ENCODE assay signal across 2 cellular contexts in genomic region chr9:132147839-132148238, GRCh38.
TF ChIP-seq lines count a peak whose summit lies in the region.

No MANE protein-coding gene starts in this region.

TF ChIP-seq in HEK293, 187 proteins besides CTCF, POLR2A, EP300 and RAD21:
- peak; percentile 52; the same call in 1 of the 2 replicates for TF ChIP-seq ZNF121 (tag by site-specific recombination; IDR thresholded peaks at IDR 0.05)
- TF ChIP-seq, protein P1, sequence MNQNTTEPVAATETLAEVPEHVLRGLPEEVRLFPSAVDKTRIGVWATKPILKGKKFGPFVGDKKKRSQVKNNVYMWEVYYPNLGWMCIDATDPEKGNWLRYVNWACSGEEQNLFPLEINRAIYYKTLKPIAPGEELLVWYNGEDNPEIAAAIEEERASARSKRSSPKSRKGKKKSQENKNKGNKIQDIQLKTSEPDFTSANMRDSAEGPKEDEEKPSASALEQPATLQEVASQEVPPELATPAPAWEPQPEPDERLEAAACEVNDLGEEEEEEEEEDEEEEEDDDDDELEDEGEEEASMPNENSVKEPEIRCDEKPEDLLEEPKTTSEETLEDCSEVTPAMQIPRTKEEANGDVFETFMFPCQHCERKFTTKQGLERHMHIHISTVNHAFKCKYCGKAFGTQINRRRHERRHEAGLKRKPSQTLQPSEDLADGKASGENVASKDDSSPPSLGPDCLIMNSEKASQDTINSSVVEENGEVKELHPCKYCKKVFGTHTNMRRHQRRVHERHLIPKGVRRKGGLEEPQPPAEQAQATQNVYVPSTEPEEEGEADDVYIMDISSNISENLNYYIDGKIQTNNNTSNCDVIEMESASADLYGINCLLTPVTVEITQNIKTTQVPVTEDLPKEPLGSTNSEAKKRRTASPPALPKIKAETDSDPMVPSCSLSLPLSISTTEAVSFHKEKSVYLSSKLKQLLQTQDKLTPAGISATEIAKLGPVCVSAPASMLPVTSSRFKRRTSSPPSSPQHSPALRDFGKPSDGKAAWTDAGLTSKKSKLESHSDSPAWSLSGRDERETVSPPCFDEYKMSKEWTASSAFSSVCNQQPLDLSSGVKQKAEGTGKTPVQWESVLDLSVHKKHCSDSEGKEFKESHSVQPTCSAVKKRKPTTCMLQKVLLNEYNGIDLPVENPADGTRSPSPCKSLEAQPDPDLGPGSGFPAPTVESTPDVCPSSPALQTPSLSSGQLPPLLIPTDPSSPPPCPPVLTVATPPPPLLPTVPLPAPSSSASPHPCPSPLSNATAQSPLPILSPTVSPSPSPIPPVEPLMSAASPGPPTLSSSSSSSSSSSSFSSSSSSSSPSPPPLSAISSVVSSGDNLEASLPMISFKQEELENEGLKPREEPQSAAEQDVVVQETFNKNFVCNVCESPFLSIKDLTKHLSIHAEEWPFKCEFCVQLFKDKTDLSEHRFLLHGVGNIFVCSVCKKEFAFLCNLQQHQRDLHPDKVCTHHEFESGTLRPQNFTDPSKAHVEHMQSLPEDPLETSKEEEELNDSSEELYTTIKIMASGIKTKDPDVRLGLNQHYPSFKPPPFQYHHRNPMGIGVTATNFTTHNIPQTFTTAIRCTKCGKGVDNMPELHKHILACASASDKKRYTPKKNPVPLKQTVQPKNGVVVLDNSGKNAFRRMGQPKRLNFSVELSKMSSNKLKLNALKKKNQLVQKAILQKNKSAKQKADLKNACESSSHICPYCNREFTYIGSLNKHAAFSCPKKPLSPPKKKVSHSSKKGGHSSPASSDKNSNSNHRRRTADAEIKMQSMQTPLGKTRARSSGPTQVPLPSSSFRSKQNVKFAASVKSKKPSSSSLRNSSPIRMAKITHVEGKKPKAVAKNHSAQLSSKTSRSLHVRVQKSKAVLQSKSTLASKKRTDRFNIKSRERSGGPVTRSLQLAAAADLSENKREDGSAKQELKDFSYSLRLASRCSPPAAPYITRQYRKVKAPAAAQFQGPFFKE (tag by site-specific recombination; IDR thresholded peaks at IDR 0.05; ENCODE audit: borderline replicate concordance) = no peak

TF ChIP-seq in K562, 482 proteins besides CTCF, POLR2A, EP300 and RAD21:
- TF ChIP-seq ZNF224 (CRISPR knock-in tag; IDR thresholded peaks at IDR 0.05) (no peak), SAP30 (IDR thresholded peaks at IDR 0.05; ENCODE audit: borderline replicate concordance, insufficient read depth, low read depth, low read length, poor library complexity, severe bottlenecking) (no peak), HNRNPUL1 (IDR thresholded peaks at IDR 0.05; ENCODE audit: low read length) (no peak), ZNF316 (IDR thresholded peaks at IDR 0.05) (no peak), RBM25 (IDR thresholded peaks at IDR 0.05; ENCODE audit: low read depth, low read length, severe bottlenecking) (peak; percentile 67), TCFL5 (CRISPR knock-in tag; conservative IDR thresholded peaks at IDR 0.05) (no peak), KDM1A (IDR thresholded peaks at IDR 0.05) (peak in 1 of 2 experiments; percentile 29; a peak in 1 of 4 replicates), RCOR1 (IDR thresholded peaks at IDR 0.05; ENCODE audit: borderline replicate concordance in 1 of 2, low read depth in 2 of 2, low read length in 2 of 2) (0 out of 4 replicates have a peak, but pooled peaks of 1 of the 2 experiments have one; percentile 8), BRD9 (IDR thresholded peaks at IDR 0.05; ENCODE audit: low read depth, partially characterized antibody) (no peak), MYC (IDR thresholded peaks at IDR 0.05; ENCODE audit: low read depth, low read length) (no peak), MYC (CRISPR knock-in tag; IDR thresholded peaks at IDR 0.05; ENCODE audit: borderline replicate concordance, low read depth) (no peak), JUNB (CRISPR knock-in tag; conservative IDR thresholded peaks at IDR 0.05) (no peak), PYGO2 (tag; IDR thresholded peaks at IDR 0.05) (no peak), CEBPG (CRISPR knock-in tag; IDR thresholded peaks at IDR 0.05) (no peak), CEBPG (tag; conservative IDR thresholded peaks at IDR 0.05 in 1 of 2, IDR thresholded peaks at IDR 0.05 in 1 of 2) (no peak)
